9 cellular contexts compared by ENCODE assay signal in genomic region chr5:78569441-78569840, GRCh38.
A peak's percentile ranks its signal among the peaks of the same experiment; 100 is the strongest.
DNase-seq lines count a peak whose midpoint lies in the region; ATAC-seq and TF ChIP-seq lines count a peak whose summit lies in the region.
"Had no signal": no experiment of that assay in that cellular context is flagged by ENCODE, and none has a peak within 500 bp of the region (broad histone marks: within the 10 kb centered on the region; RNA-seq: fewer than 3 reads in every experiment).

No MANE protein-coding gene starts in this region.

- H3K9me3 ChIP-seq in RWPE2 (ENCODE audit: severe bottlenecking) = no peaks in the 10 kb centered on the region
- no peaks in the 10 kb centered on the region for H3K9me3 ChIP-seq in cardiac muscle cell (ENCODE audit: low read depth)

- H3K27ac ChIP-seq in RWPE2 (ENCODE audit: poor library complexity, severe bottlenecking) (peak overlapping the region; percentile 26), cardiac muscle cell (peak overlapping the region; percentile 86)

- DNase-seq in LHCN-M2 (ENCODE audit: low read depth) = peak; percentile 83
- peak; percentile 86 for DNase-seq in RWPE2 (ENCODE audit: low spot score)
- DNase-seq in cardiac muscle cell (ENCODE audit: low read depth in 1 of 2, low spot score in 1 of 2) = peak; percentile 95 to 97
- peak; percentile 86 for DNase-seq in skeletal muscle cell (ENCODE audit: low read depth)
- no peak for DNase-seq in iPS-NIHi7 (ENCODE audit: extremely low spot score)
- no peak for DNase-seq in superior temporal gyrus (ENCODE audit: extremely low spot score)
- DNase-seq: T-helper 1 cell had no signal

- H3K27me3 ChIP-seq in RWPE2 (ENCODE audit: insufficient read depth, poor library complexity, severe bottlenecking) (no peaks in the 10 kb centered on the region), cardiac muscle cell (no peaks in the 10 kb centered on the region)

- peaks cover 18% of the 10 kb centered on the region for H3K36me3 ChIP-seq in RWPE2 (ENCODE audit: low read depth)
- peaks cover 3% of the 10 kb centered on the region for H3K36me3 ChIP-seq in cardiac muscle cell

- TF ChIP-seq CTCF in RWPE2 (IDR thresholded peaks at IDR 0.05; ENCODE audit: poor library complexity, severe bottlenecking) (no peak), cardiac muscle cell (IDR thresholded peaks at IDR 0.05; ENCODE audit: low read depth, low read length) (no peak)

- H3K4me1 ChIP-seq in RWPE2 (ENCODE audit: insufficient read depth, poor library complexity, severe bottlenecking) = peaks cover 23% of the 10 kb centered on the region
- H3K4me1 ChIP-seq in cardiac muscle cell (ENCODE audit: low read depth) = peaks cover 76% of the 10 kb centered on the region

- ATAC-seq in RWPE2 (ENCODE audit: low read depth) = peak; percentile 78
- ATAC-seq in GM21717 (IDR thresholded peaks at IDR 0.05; ENCODE audit: unreplicated experiment) = no peak
- no peak for ATAC-seq in HG03571 (IDR thresholded peaks at IDR 0.05; ENCODE audit: unreplicated experiment)

- H3K4me3 ChIP-seq in RWPE2 (ENCODE audit: severe bottlenecking) (no peak overlapping the region), cardiac muscle cell (peak overlapping the region; percentile 4), skeletal muscle cell (ENCODE audit: low read depth, low read length) (no peak overlapping the region)

Comparison
In these comparisons a context has a peak if more than half of its experiments do, and no peak if none do; other contexts are left out.
1. DNase-seq: peak in LHCN-M2 (single experiment), RWPE2 (single experiment), cardiac muscle cell (2 of 2) and skeletal muscle cell (single experiment); none in iPS-NIHi7 (single experiment) and superior temporal gyrus (single experiment).